17 cellular contexts compared by ENCODE assay signal in the genomic region with DNA sequence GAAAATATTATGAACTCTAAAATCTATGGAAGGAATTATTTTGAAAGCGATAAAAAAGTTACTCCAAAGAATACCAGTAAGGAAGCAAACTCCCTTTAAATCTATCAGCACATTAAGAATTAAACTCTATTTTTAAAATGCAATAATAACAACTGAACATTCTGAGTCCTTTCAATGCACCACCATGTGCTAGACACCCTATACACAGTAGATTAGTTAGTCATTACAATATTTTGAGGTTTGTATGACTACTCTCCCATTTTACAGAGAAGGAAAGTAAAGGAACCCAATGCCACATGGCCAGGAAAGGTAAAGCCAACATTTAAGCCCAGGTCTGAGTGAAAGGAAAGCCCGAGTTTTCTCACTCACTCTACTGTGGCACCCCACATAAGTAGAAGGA. TPM values are rescaled to one million over a fixed set of nuclear protein-coding genes. Genes with fewer than 3 reads are reported as not detected.
DNase-seq lines count a peak whose midpoint lies in the region; ATAC-seq and TF ChIP-seq lines count a peak whose summit lies in the region.
"Had no signal": no experiment of that assay in that cellular context is flagged by ENCODE, and none has a peak within 500 bp of the region (broad histone marks: within the 10 kb centered on the region; RNA-seq: fewer than 3 reads in every experiment).

No MANE protein-coding gene starts in this region.

- POLR2A ChIA-PET in activated CD4-positive, alpha-beta memory T cell treated with anti-CD3 and anti-CD28 coated beads for 36 hours (lab: Charles Lee): interaction anchor here (0.9 kb wide), 1 partner anchor 17 kb away, joined by 4 read pairs; the partner anchor contains the start of gene JAML

- no peaks in the 10 kb centered on the region for H3K9me3 Mint-ChIP-seq in activated naive CD4-positive, alpha-beta T cell treated with anti-CD3 and anti-CD28 coated beads, Interleukin-2, amount 10 ng/mL, durations not matched to agents 7 days and 5 days
- no peaks in the 10 kb centered on the region for H3K9me3 Mint-ChIP-seq in activated CD4-positive, alpha-beta memory T cell treated with anti-CD3 and anti-CD28 coated beads for 36 hours
- no peaks in the 10 kb centered on the region for H3K9me3 Mint-ChIP-seq in endothelial cell (ENCODE audit: unreplicated experiment)
- H3K9me3 Mint-ChIP-seq: activated B cell treated with CpG ODN at 0.5 μM for 24 hours; stimulated activated naive CD8-positive, alpha-beta T cell treated with anti-CD3 and anti-CD28 coated beads, Interleukin-15, Interleukin-2, amounts not matched to agents 100 ng/mL and 50 ng/mL, for 24 hours; T-cell had no signal

- no peaks in the 10 kb centered on the region for H3K27me3 Mint-ChIP-seq in activated naive CD4-positive, alpha-beta T cell treated with anti-CD3 and anti-CD28 coated beads, Interleukin-2, amount 10 ng/mL, durations not matched to agents 7 days and 5 days
- H3K27me3 Mint-ChIP-seq in activated CD4-positive, alpha-beta memory T cell treated with anti-CD3 and anti-CD28 coated beads for 36 hours: no peaks in the 10 kb centered on the region
- H3K27me3 Mint-ChIP-seq in endothelial cell (ENCODE audit: unreplicated experiment): no peaks in the 10 kb centered on the region
- H3K27me3 Mint-ChIP-seq: progenitor cell of endocrine pancreas; stimulated activated naive CD8-positive, alpha-beta T cell treated with anti-CD3 and anti-CD28 coated beads, Interleukin-15, Interleukin-2, amounts not matched to agents 100 ng/mL and 50 ng/mL, for 24 hours; T-cell had no signal

- no peaks in the 10 kb centered on the region for H3K9me3 ChIP-seq in upper lobe of left lung

- CTCF ChIA-PET in activated naive CD4-positive, alpha-beta T cell treated with anti-CD3 and anti-CD28 coated beads, Interleukin-2, amount 10 ng/mL, durations not matched to agents 7 days and 5 days (lab: Charles Lee): interaction anchor here (0.6 kb wide), 1 partner anchor 17 kb away, joined by 3 read pairs; no protein-coding TSS in a partner anchor
- CTCF ChIA-PET in activated CD4-positive, alpha-beta memory T cell treated with anti-CD3 and anti-CD28 coated beads for 36 hours (lab: Charles Lee): interaction anchor here (2.7 kb wide), 1 partner anchor 9 kb away, joined by 12 read pairs; no protein-coding TSS in a partner anchor

- H3K27me3 ChIP-seq in upper lobe of left lung (peaks cover 0 to 2% (median 0%) of the 10 kb centered on the region in 4 donors), H7 (ENCODE audit: control insufficient read depth, insufficient read depth, low read length) (0 out of 2 replicates have a peak, but pooled peaks cover 3% of the 10 kb centered on the region)

- H3K4me1 ChIP-seq in upper lobe of left lung: peaks cover 12 to 24% (median 18%) of the 10 kb centered on the region in 4 donors

- H3K4me3 Mint-ChIP-seq in activated naive CD4-positive, alpha-beta T cell treated with anti-CD3 and anti-CD28 coated beads, Interleukin-2, amount 10 ng/mL, durations not matched to agents 7 days and 5 days: no peak overlapping the region
- peak overlapping the region; percentile 15 for H3K4me3 Mint-ChIP-seq in activated CD4-positive, alpha-beta memory T cell treated with anti-CD3 and anti-CD28 coated beads for 36 hours
- H3K4me3 Mint-ChIP-seq in endothelial cell (ENCODE audit: unreplicated experiment): no peak overlapping the region
- H3K4me3 Mint-ChIP-seq: activated B cell treated with CpG ODN at 0.5 μM for 24 hours had no signal

- WGBS in upper lobe of left lung, 2 donors: 79 to 90% methylated on average over 2 of the region's 2 CpGs

- intact Hi-C loops in activated CD4-positive, alpha-beta memory T cell treated with anti-CD3 and anti-CD28 coated beads for 36 hours (cut with micrococcal nuclease): no loop called here

- no peak for TF ChIP-seq EP300 in upper lobe of left lung (IDR thresholded peaks at IDR 0.05)

- TF ChIP-seq CTCF in endothelial cell (IDR thresholded peaks at IDR 0.05; ENCODE audit: unreplicated experiment) (no peak), upper lobe of left lung (IDR thresholded peaks at IDR 0.05) (no peak)

- peaks cover 63% of the 10 kb centered on the region for H3K36me3 Mint-ChIP-seq in activated naive CD4-positive, alpha-beta T cell treated with anti-CD3 and anti-CD28 coated beads, Interleukin-2, amount 10 ng/mL, durations not matched to agents 7 days and 5 days
- H3K36me3 Mint-ChIP-seq in activated CD4-positive, alpha-beta memory T cell treated with anti-CD3 and anti-CD28 coated beads for 36 hours: peaks cover 59% of the 10 kb centered on the region
- no peaks in the 10 kb centered on the region for H3K36me3 Mint-ChIP-seq in endothelial cell (ENCODE audit: low read depth, unreplicated experiment)

- no peak for TF ChIP-seq POLR2A in upper lobe of left lung (IDR thresholded peaks at IDR 0.05)

- no peak for ATAC-seq in upper lobe of left lung (ENCODE audit: low FRiP score in 2 of 2)

- H3K36me3 ChIP-seq in upper lobe of left lung (peaks cover 0 to 4% (median 0%) of the 10 kb centered on the region in 4 donors), H7 (replicated peaks; ENCODE audit: control insufficient read depth, insufficient read depth, low read length) (no peaks in the 10 kb centered on the region)

- H3K4me3 ChIP-seq in upper lobe of left lung (no peak overlapping the region), H7 (ENCODE audit: insufficient read depth, low read depth, low read length) (no peak overlapping the region)

- peaks cover 49% of the 10 kb centered on the region for H3K4me1 Mint-ChIP-seq in activated naive CD4-positive, alpha-beta T cell treated with anti-CD3 and anti-CD28 coated beads, Interleukin-2, amount 10 ng/mL, durations not matched to agents 7 days and 5 days
- peaks cover 58% of the 10 kb centered on the region for H3K4me1 Mint-ChIP-seq in activated CD4-positive, alpha-beta memory T cell treated with anti-CD3 and anti-CD28 coated beads for 36 hours (ENCODE audit: low read depth)
- H3K4me1 Mint-ChIP-seq in endothelial cell (ENCODE audit: unreplicated experiment): peaks cover 20% of the 10 kb centered on the region

- peak overlapping the region; percentile 87 for H3K27ac Mint-ChIP-seq in activated naive CD4-positive, alpha-beta T cell treated with anti-CD3 and anti-CD28 coated beads, Interleukin-2, amount 10 ng/mL, durations not matched to agents 7 days and 5 days
- no peak overlapping the region for H3K27ac Mint-ChIP-seq in activated CD4-positive, alpha-beta memory T cell treated with anti-CD3 and anti-CD28 coated beads for 36 hours
- H3K27ac Mint-ChIP-seq in endothelial cell (ENCODE audit: unreplicated experiment): peak overlapping the region; percentile 8
- H3K27ac Mint-ChIP-seq: activated B cell treated with CpG ODN at 0.5 μM for 24 hours; stimulated activated naive CD8-positive, alpha-beta T cell treated with anti-CD3 and anti-CD28 coated beads, Interleukin-15, Interleukin-2, amounts not matched to agents 100 ng/mL and 50 ng/mL, for 24 hours had no signal

- DNase-seq in activated naive CD4-positive, alpha-beta T cell treated with anti-CD3 and anti-CD28 coated beads, Interleukin-2, amount 10 ng/mL, durations not matched to agents 7 days and 5 days: no peak
- DNase-seq in activated naive CD4-positive, alpha-beta T cell treated with Interleukin-2 at 50 U/mL for 16 hours: no peak
- no peak for DNase-seq in activated CD4-positive, alpha-beta memory T cell treated with anti-CD3 and anti-CD28 coated beads for 36 hours
- DNase-seq in endothelial cell (ENCODE audit: low spot score): no peak
- DNase-seq in upper lobe of left lung: no peak
- no peak for DNase-seq in NCI-H1092 (lab: John Stamatoyannopoulos, UW)
- DNase-seq in H7: no peak
- no peak for DNase-seq in NCI-H1694 (lab: John Stamatoyannopoulos, UW)
- DNase-seq: activated B cell treated with CpG ODN at 0.5 μM for 24 hours, NCI-H1092 treated with DMSO at 0.1 percent for 48 hours, NCI-H2171 treated with DMSO at 0.1 percent for 48 hours, T-cell had no signal

- peak overlapping the region in 3 of 4 donors; percentile 39 to 74 (median 64) for H3K27ac ChIP-seq in upper lobe of left lung
- H3K27ac ChIP-seq: KMS-11 had no signal

RNA-seq across cellular contexts. Expression of gene JAML, which starts 17.7 kb away (rescaled TPM):
- total RNA-seq in activated CD4-positive, alpha-beta memory T cell treated with anti-CD3 and anti-CD28 coated beads for 36 hours: 100 to 1,000 TPM; 155 to 163 TPM
- total RNA-seq in endothelial cell (ENCODE audit: unreplicated experiment) (0.31 TPM), upper lobe of left lung (100 to 1,000 TPM in 2 of 6 donors, 10 to 100 TPM in 4; 33.0 to 105 (median 49.5) TPM)
- total RNA-seq in H7 (2014; rRNA removed; shearing (Covaris generic)): not detected in 2 replicates
- total RNA-seq: astrocyte, myocyte had no signal

RNA-seq across cellular contexts. Expression of gene SCN2B, which starts 30.6 kb away (rescaled TPM):
- not detected for total RNA-seq in activated CD4-positive, alpha-beta memory T cell treated with anti-CD3 and anti-CD28 coated beads for 36 hours
- total RNA-seq in endothelial cell (ENCODE audit: unreplicated experiment): not detected
- 1 to 10 TPM in 1 of 6 donors, under 1 TPM in 3, not detected in 2; 0.22 to 2.4 (median 0.32) TPM for total RNA-seq in upper lobe of left lung
- 0.03 and 0.07 TPM in 2 replicates for total RNA-seq in H7 (2014; rRNA removed; shearing (Covaris generic))
- total RNA-seq: activated B cell treated with CpG ODN at 0.5 μM for 24 hours, myocyte had no signal

RNA-seq across cellular contexts. Expression of gene MPZL3, which starts 45.1 kb away (rescaled TPM):
- total RNA-seq in activated CD4-positive, alpha-beta memory T cell treated with anti-CD3 and anti-CD28 coated beads for 36 hours: 10 to 100 TPM; 47.3 to 49.0 TPM
- 10.7 TPM for total RNA-seq in endothelial cell (ENCODE audit: unreplicated experiment)
- total RNA-seq in upper lobe of left lung: 10 to 100 TPM in 4 of 6 donors, 1 to 10 TPM in 2; 2.3 to 27.7 (median 10.4) TPM
- 0.42 and 0.63 TPM in 2 replicates for total RNA-seq in H7 (2014; rRNA removed; shearing (Covaris generic))
- total RNA-seq: myocyte had no signal

RNA-seq across cellular contexts. Expression of gene SCN4B, which starts 54.5 kb away (rescaled TPM):
- under 1 TPM; 0.22 to 0.36 TPM for total RNA-seq in activated CD4-positive, alpha-beta memory T cell treated with anti-CD3 and anti-CD28 coated beads for 36 hours
- 3.1 TPM for total RNA-seq in endothelial cell (ENCODE audit: unreplicated experiment)
- 1 to 10 TPM in 5 of 6 donors, under 1 TPM in 1; under 0.01 to 5.5 (median 3.3) TPM for total RNA-seq in upper lobe of left lung
- 0.74 and 1.0 TPM in 2 replicates for total RNA-seq in H7 (2014; rRNA removed; shearing (Covaris generic))
- total RNA-seq: activated B cell treated with CpG ODN at 0.5 μM for 24 hours, myocyte, progenitor cell of endocrine pancreas had no signal

RNA-seq across cellular contexts. Expression of gene MPZL2, which starts 57.0 kb away (rescaled TPM):
- 10 to 100 TPM; 15.8 to 17.8 TPM for total RNA-seq in activated CD4-positive, alpha-beta memory T cell treated with anti-CD3 and anti-CD28 coated beads for 36 hours
- total RNA-seq in endothelial cell (ENCODE audit: unreplicated experiment) (1.0 TPM), upper lobe of left lung (100 to 1,000 TPM in 3 of 6 donors, 10 to 100 TPM in 3; 51.6 to 146 (median 110) TPM)
- 0.38 and 0.48 TPM in 2 replicates for total RNA-seq in H7 (2014; rRNA removed; shearing (Covaris generic))
- total RNA-seq: activated B cell treated with CpG ODN at 0.5 μM for 24 hours, myocyte had no signal

Comparison
In these comparisons a context has a peak if more than half of its experiments do, and no peak if none do; other contexts are left out.
1. RNA of gene JAML, which starts 17.7 kb away (total RNA-seq): 155 to 163 TPM in activated CD4-positive, alpha-beta memory T cell treated with anti-CD3 and anti-CD28 coated beads for 36 hours and 33.0 to 105 TPM in upper lobe of left lung; 0.31 TPM in endothelial cell (single experiment) and not detected in H7; every median in the first group is over 10 times any median in the second.